16 cellular contexts compared by ENCODE assay signal in the genomic region with DNA sequence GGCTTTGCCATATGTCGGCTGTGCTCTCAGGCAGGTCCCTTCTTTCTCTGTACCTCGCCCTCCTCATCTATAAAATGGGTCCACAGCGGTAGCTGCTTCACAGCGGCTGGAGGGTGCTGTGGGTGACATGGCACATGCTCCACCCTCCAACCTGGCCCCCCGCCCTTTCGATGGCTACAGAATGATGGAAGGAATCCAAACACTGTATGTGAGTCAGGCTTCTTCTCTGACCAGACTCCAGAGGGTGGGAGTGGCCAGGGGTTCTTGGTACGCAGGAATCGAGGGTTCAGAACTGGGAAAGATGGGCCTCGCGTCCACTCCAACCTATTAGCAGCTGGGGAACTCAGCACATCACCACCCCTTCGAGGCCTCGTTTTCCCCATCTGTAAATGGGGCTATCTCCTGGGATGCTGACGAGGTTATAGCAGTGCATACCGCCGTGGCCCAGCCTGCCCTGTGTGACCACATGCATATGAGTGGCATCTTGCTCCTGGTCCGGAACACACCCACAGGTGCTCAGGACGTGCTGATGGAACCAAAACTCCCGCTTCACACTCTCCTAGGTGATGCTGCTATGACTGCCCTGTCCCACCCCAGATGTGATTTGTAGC. TPM values are rescaled to one million over a fixed set of nuclear protein-coding genes. Genes with fewer than 3 reads are reported as not detected.
A peak's percentile ranks its signal among the peaks of the same experiment; 100 is the strongest.
DNase-seq lines count a peak whose midpoint lies in the region; ATAC-seq and TF ChIP-seq lines count a peak whose summit lies in the region.
"Had no signal": no experiment of that assay in that cellular context is flagged by ENCODE, and none has a peak within 500 bp of the region (broad histone marks: within the 10 kb centered on the region; RNA-seq: fewer than 3 reads in every experiment).

No MANE protein-coding gene starts in this region.

- no peaks in the 10 kb centered on the region for H3K36me3 ChIP-seq in brain microvascular endothelial cell (replicated peaks)

- H3K4me1 Mint-ChIP-seq in natural killer cell, result no peaks in the 10 kb centered on the region

- no peak for TF ChIP-seq CTCF in brain microvascular endothelial cell (IDR thresholded peaks at IDR 0.05; ENCODE audit: low read depth, low read length, missing control alignments)
- no peak for TF ChIP-seq CTCF in natural killer cell (IDR thresholded peaks at IDR 0.05)

- H3K27me3 ChIP-seq in brain microvascular endothelial cell (replicated peaks) (no peaks in the 10 kb centered on the region), right cardiac atrium (ENCODE audit: control insufficient read depth, insufficient read depth) (no peaks in the 10 kb centered on the region)
- H3K27me3 ChIP-seq: SJSA1 had no signal

- H3K9me3 Mint-ChIP-seq in natural killer cell, result no peaks in the 10 kb centered on the region
- H3K9me3 Mint-ChIP-seq: activated naive CD4-positive, alpha-beta T cell treated with anti-CD3 and anti-CD28 coated beads, Interleukin-2, amount 50 U/mL, for 72 hours had no signal

- no peak overlapping the region for H3K27ac Mint-ChIP-seq in natural killer cell

- intact Hi-C loops in right cardiac atrium (cut with DNase I) (no loop called here), natural killer cell (cut with micrococcal nuclease) (no loop called here)

- no peak overlapping the region for H3K4me3 ChIP-seq in brain microvascular endothelial cell (ENCODE audit: low read depth, low read length)
- no peak overlapping the region for H3K4me3 ChIP-seq in right cardiac atrium (ENCODE audit: low read length)
- H3K4me3 ChIP-seq: SJSA1 had no signal

- peaks cover 5% of the 10 kb centered on the region for H3K4me1 ChIP-seq in right cardiac atrium (ENCODE audit: control insufficient read depth, insufficient read depth, low read length)

- H3K36me3 Mint-ChIP-seq in natural killer cell, result no peaks in the 10 kb centered on the region
- H3K36me3 Mint-ChIP-seq: activated naive CD4-positive, alpha-beta T cell treated with anti-CD3 and anti-CD28 coated beads, Interleukin-2, amount 50 U/mL, for 72 hours had no signal

- no peak overlapping the region for H3K27ac ChIP-seq in brain microvascular endothelial cell
- peak overlapping the region; percentile 48 for H3K27ac ChIP-seq in right cardiac atrium (ENCODE audit: low read length)

- H3K4me3 Mint-ChIP-seq in natural killer cell, result no peak overlapping the region

- H3K9me3 ChIP-seq in right cardiac atrium (ENCODE audit: control insufficient read depth, low read length), result no peaks in the 10 kb centered on the region
- H3K9me3 ChIP-seq: SJSA1 had no signal

- H3K27me3 Mint-ChIP-seq in natural killer cell (ENCODE audit: low read depth in 2 of 2), result no peaks in the 10 kb centered on the region

- 79% methylated on average over 18 of the region's 18 CpGs for WGBS in right cardiac atrium

- ATAC-seq in right cardiac atrium (no peak), HG03135 (IDR thresholded peaks at IDR 0.05; ENCODE audit: unreplicated experiment) (no peak), natural killer cell (no peak)
- ATAC-seq: activated naive CD4-positive, alpha-beta T cell treated with anti-CD3 and anti-CD28 coated beads, Interleukin-2, amount 50 U/mL, for 72 hours had no signal

- in situ Hi-C loops in brain microvascular endothelial cell (cut with HindIII; ENCODE audit: low pct_ligation_motif_present, low sequenced_read_pairs), result no loop called here

- peak; percentile 63 for DNase-seq in GM03348 (ENCODE audit: low spot score)
- DNase-seq in brain microvascular endothelial cell, result peak; percentile 37
- DNase-seq in right cardiac atrium, result peak in 2 of 3 donors; percentile 61 to 62
- peak; percentile 45 for DNase-seq in retina
- DNase-seq in NCI-H748 (lab: John Stamatoyannopoulos, UW; ENCODE audit: unreplicated experiment), result no peak
- no peak for DNase-seq in natural killer cell
- no peak for DNase-seq in putamen (ENCODE audit: low spot score)
- DNase-seq: activated CD4-positive, alpha-beta T cell treated with anti-CD3 and anti-CD28 coated beads for 48 hours; islet precursor cell; Karpas-422; NCI-H1436; NCI-H446; T1000 had no signal

RNA-seq across cellular contexts. Expression of gene MN1, which starts 26.4 kb away (rescaled TPM):
- total RNA-seq in right cardiac atrium (10 to 100 TPM in 3 of 4 donors, 1 to 10 TPM in 1; 9.6 to 12.2 (median 10.1) TPM), natural killer cell (under 1 TPM; 0.39 to 0.83 (median 0.82) TPM)
- polyA plus RNA-seq in right cardiac atrium, result 3.8 TPM

Comparison
In these comparisons a context has a peak if more than half of its experiments do, and no peak if none do; other contexts are left out.
1. DNase-seq: peak in GM03348 (single experiment), brain microvascular endothelial cell (single experiment), right cardiac atrium (2 of 3) and retina (single experiment); none in NCI-H748 (single experiment), natural killer cell (single experiment) and putamen (single experiment).
2. RNA of gene MN1, which starts 26.4 kb away (total RNA-seq): 9.6 to 12.2 TPM in right cardiac atrium; 0.39 to 0.83 TPM in natural killer cell; every median in the first group is over 4 times any median in the second.